ENCODE assay signal across 1 cellular context in genomic region chr9:35711501-35712428, GRCh38.
TF ChIP-seq lines count a peak whose summit lies in the region.

No MANE protein-coding gene starts in this region.

TF ChIP-seq in HCT116, 20 proteins besides CTCF, POLR2A, EP300 and RAD21:
- TF ChIP-seq SRF (IDR thresholded peaks at IDR 0.05; ENCODE audit: low read depth) (no peak), YY1 (IDR thresholded peaks at IDR 0.05; ENCODE audit: extremely low read depth, insufficient replicate concordance, low read depth, low read length) (no peak), EZH2 (IDR thresholded peaks at IDR 0.05) (no peak), ELF1 (IDR thresholded peaks at IDR 0.05; ENCODE audit: borderline replicate concordance, low read depth) (no peak)
